In genomic region chr6:64817525-64817924, GRCh38 we compare ENCODE assay signal across 26 cellular contexts.
"Had no signal": no experiment of that assay in that cellular context is flagged by ENCODE, and none has a peak within 500 bp of the region (broad histone marks: within the 10 kb centered on the region; RNA-seq: fewer than 3 reads in every experiment).

No MANE protein-coding gene starts in this region.

- ATAC-seq: activated CD4-positive, alpha-beta T cell treated with anti-CD3 and anti-CD28 coated beads for 36 hours; activated CD8-positive, alpha-beta memory T cell treated with anti-CD3 and anti-CD28 coated beads, Interleukin-2, amount 10 ng/mL, durations not matched to agents 7 days and 5 days; activated CD8-positive, alpha-beta T cell treated with anti-CD3 and anti-CD28 coated beads, Interleukin-2, amount 10 ng/mL, durations not matched to agents 7 days and 5 days; activated naive CD4-positive, alpha-beta T cell treated with anti-CD3 and anti-CD28 coated beads, Interleukin-2, amount 50 U/mL, for 72 hours; heart right ventricle; left lung; natural killer cell; stimulated activated memory B cell treated with anti-CD40 and anti-IgM and Interleukin-4, amounts not matched to agents 10 μg/mL and 1 μg/mL and 100 μg/mL, for 72 hours; stimulated activated naive CD8-positive, alpha-beta T cell treated with anti-CD3 and anti-CD28 coated beads, Interleukin-15, amount 100 ng/mL, for 72 hours had no signal

- DNase-seq: activated B cell treated with CpG ODN at 0.5 μM for 24 hours; activated CD4-positive, alpha-beta T cell treated with anti-CD3 and anti-CD28 coated beads for 36 hours; activated CD8-positive, alpha-beta memory T cell treated with anti-CD3 and anti-CD28 coated beads, Interleukin-2, amount 10 ng/mL, durations not matched to agents 7 days and 5 days; activated CD8-positive, alpha-beta T cell treated with anti-CD3 and anti-CD28 coated beads, Interleukin-2, amount 10 ng/mL, durations not matched to agents 7 days and 5 days; activated naive CD4-positive, alpha-beta T cell; activated T-cell treated with anti-CD3 and anti-CD28 coated beads, Interleukin-2, amount 50 U/mL, for 48 hours; endodermal cell; foreskin melanocyte; heart right ventricle; left lung; mesendoderm; natural killer cell; stimulated activated CD4-positive, alpha-beta T cell treated with anti-CD3 and anti-CD28 coated beads, Interleukin-1b, Interleukin-23, amount 100 ng/mL, for 48 hours; stimulated activated CD4-positive, alpha-beta T cell treated with anti-CD3 and anti-CD28 coated beads, Interleukin-4, amount 100 ng/mL, for 4 hours; stimulated activated CD8-positive, alpha-beta memory T cell treated with anti-CD3 and anti-CD28 coated beads, Interleukin-4, amount 100 ng/mL, for 48 hours; stimulated activated naive CD8-positive, alpha-beta T cell treated with anti-CD3 and anti-CD28 coated beads, Interleukin-15, amount 100 ng/mL, for 72 hours; substantia nigra; upper lobe of left lung had no signal

- H3K36me3 ChIP-seq: breast epithelium, esophagus muscularis mucosa, heart right ventricle, left lung, right atrium auricular region, upper lobe of left lung, vagina had no signal

- H3K27me3 ChIP-seq: breast epithelium, esophagus muscularis mucosa, heart right ventricle, left lung, right atrium auricular region, upper lobe of left lung, vagina had no signal

- H3K4me3 ChIP-seq: breast epithelium, esophagus muscularis mucosa, heart right ventricle, left lung, lung, right atrium auricular region, smooth muscle cell, upper lobe of left lung, vagina had no signal

- H3K27ac ChIP-seq: breast epithelium, esophagus muscularis mucosa, heart right ventricle, left lung, right atrium auricular region, upper lobe of left lung, vagina had no signal

- H3K9me3 ChIP-seq: breast epithelium, esophagus muscularis mucosa, heart right ventricle, left lung, right atrium auricular region, upper lobe of left lung, vagina had no signal

- H3K4me1 ChIP-seq: breast epithelium, esophagus muscularis mucosa, heart right ventricle, left lung, right atrium auricular region, upper lobe of left lung, vagina had no signal
